In genomic region chr12:110888256-110888991, GRCh38 we compare ENCODE assay signal across 11 cellular contexts. TPM values are rescaled to one million over a fixed set of nuclear protein-coding genes. Genes with fewer than 3 reads are reported as not detected.
DNase-seq lines count a peak whose midpoint lies in the region; ATAC-seq, FAIRE-seq and TF ChIP-seq lines count a peak whose summit lies in the region.
"Had no signal": no experiment of that assay in that cellular context is flagged by ENCODE, and none has a peak within 500 bp of the region (broad histone marks: within the 10 kb centered on the region; RNA-seq: fewer than 3 reads in every experiment).

No MANE protein-coding gene starts in this region.

- ATAC-seq in stimulated activated naive CD8-positive, alpha-beta T cell treated with anti-CD3 and anti-CD28 coated beads, Interleukin-15, amount 100 ng/mL, for 72 hours: no peak
- ATAC-seq in GM19351 (IDR thresholded peaks at IDR 0.05; ENCODE audit: unreplicated experiment): no peak

- H4K20me1 ChIP-seq in keratinocyte (ENCODE audit: control insufficient read depth, extremely low read depth, insufficient read depth, low read length): no peaks in the 10 kb centered on the region

- H3K27me3 ChIP-seq in keratinocyte (ENCODE audit: control insufficient read depth, extremely low read depth, insufficient read depth, low read length): peaks cover 2% of the 10 kb centered on the region

- no peak overlapping the region for H3K4me3 ChIP-seq in keratinocyte (ENCODE audit: control insufficient read depth in 2 of 3, extremely low read depth in 1 of 3, insufficient read depth in 2 of 3, low read depth in 1 of 3, low read length in 3 of 3)

- no peaks in the 10 kb centered on the region for H3K9me3 Mint-ChIP-seq in activated CD4-positive, alpha-beta T cell treated with anti-CD3 and anti-CD28 coated beads, Interleukin-2, amount 10 ng/mL, durations not matched to agents 24 days and 14 days
- no peaks in the 10 kb centered on the region for H3K9me3 Mint-ChIP-seq in stimulated activated naive CD8-positive, alpha-beta T cell treated with anti-CD3 and anti-CD28 coated beads, Interleukin-15, amount 100 ng/mL, for 72 hours

- peak overlapping the region; percentile 87 for H3K4me3 Mint-ChIP-seq in activated CD4-positive, alpha-beta T cell treated with anti-CD3 and anti-CD28 coated beads, Interleukin-2, amount 10 ng/mL, durations not matched to agents 24 days and 14 days
- peak overlapping the region; percentile 85 to 95 for H3K4me3 Mint-ChIP-seq in stimulated activated naive CD8-positive, alpha-beta T cell treated with anti-CD3 and anti-CD28 coated beads, Interleukin-15, amount 100 ng/mL, for 72 hours

- H3K9me1 ChIP-seq in keratinocyte (ENCODE audit: control insufficient read depth, extremely low read depth, insufficient read depth, low read length): no peaks in the 10 kb centered on the region

- peak; percentile 51 for TF ChIP-seq CTCF in RWPE1 (conservative IDR thresholded peaks at IDR 0.05; ENCODE audit: low read depth)
- no peak for TF ChIP-seq CTCF in keratinocyte (optimal IDR thresholded peaks at IDR 0.05 in 1 of 3, IDR thresholded peaks at IDR 0.05 in 1 of 3, conservative IDR thresholded peaks at IDR 0.05 in 1 of 3; ENCODE audit: extremely low read depth in 1 of 3, insufficient read depth in 2 of 3, low read length in 3 of 3)

- POLR2A ChIA-PET in RWPE1 (lab: Yijun Ruan, JAX; ENCODE audit: low non-redundant PET): no interaction called here

- H3K9ac ChIP-seq in keratinocyte (ENCODE audit: control insufficient read depth, extremely low read depth, insufficient read depth, low read length): no peak overlapping the region

- peaks cover 15% of the 10 kb centered on the region for H3K27me3 Mint-ChIP-seq in activated CD4-positive, alpha-beta T cell treated with anti-CD3 and anti-CD28 coated beads, Interleukin-2, amount 10 ng/mL, durations not matched to agents 24 days and 14 days
- H3K27me3 Mint-ChIP-seq in stimulated activated naive CD8-positive, alpha-beta T cell treated with anti-CD3 and anti-CD28 coated beads, Interleukin-15, amount 100 ng/mL, for 72 hours: peaks cover 12% of the 10 kb centered on the region

- dilution Hi-C loops in keratinocyte (cut with MboI; ENCODE audit: extremely low pct_ligation_motif_present, low sequenced_read_pairs): no loop called here

- H3K36me3 Mint-ChIP-seq in activated CD4-positive, alpha-beta T cell treated with anti-CD3 and anti-CD28 coated beads, Interleukin-2, amount 10 ng/mL, durations not matched to agents 24 days and 14 days (ENCODE audit: low read depth): no peaks in the 10 kb centered on the region

- H3K36me3 ChIP-seq in keratinocyte (ENCODE audit: control insufficient read depth in 2 of 2, extremely low read depth in 1 of 2, insufficient read depth in 2 of 2, low read length in 2 of 2): no peaks in the 10 kb centered on the region

- peaks cover 6% of the 10 kb centered on the region for H3K4me1 Mint-ChIP-seq in activated CD4-positive, alpha-beta T cell treated with anti-CD3 and anti-CD28 coated beads, Interleukin-2, amount 10 ng/mL, durations not matched to agents 24 days and 14 days
- peaks cover 16% of the 10 kb centered on the region for H3K4me1 Mint-ChIP-seq in stimulated activated naive CD8-positive, alpha-beta T cell treated with anti-CD3 and anti-CD28 coated beads, Interleukin-15, amount 100 ng/mL, for 72 hours

- peak overlapping the region; percentile 33 for H3K4me2 ChIP-seq in keratinocyte (ENCODE audit: control insufficient read depth, extremely low read depth, insufficient read depth, low read depth, low read length)

- CTCF ChIA-PET in RWPE1 (lab: Yijun Ruan, JAX): interaction anchor here (0.6 to 1.2 kb wide), 18 partner anchors 26 to 424 kb away, joined by 3 to 8 read pairs (median 3); no protein-coding TSS in a partner anchor

- no peak for FAIRE-seq in keratinocyte (lab: Jason Lieb, UNC)
- FAIRE-seq: frontal cortex had no signal

- peaks cover 5% of the 10 kb centered on the region for H3K4me1 ChIP-seq in keratinocyte (ENCODE audit: control insufficient read depth, extremely low read depth, insufficient read depth, low read length)

- H3K27ac Mint-ChIP-seq in activated CD4-positive, alpha-beta T cell treated with anti-CD3 and anti-CD28 coated beads, Interleukin-2, amount 10 ng/mL, durations not matched to agents 24 days and 14 days: no peak overlapping the region
- H3K27ac Mint-ChIP-seq in stimulated activated naive CD8-positive, alpha-beta T cell treated with anti-CD3 and anti-CD28 coated beads, Interleukin-15, amount 100 ng/mL, for 72 hours: peak overlapping the region in 1 of 2 donors; percentile 93

- intact Hi-C loops in activated CD4-positive, alpha-beta T cell treated with anti-CD3 and anti-CD28 coated beads, Interleukin-2, amount 10 ng/mL, durations not matched to agents 24 days and 14 days (cut with micrococcal nuclease): loop anchor here (1.0 to 5.0 kb wide), 5 partner anchors 62 to 424 kb away; no protein-coding TSS in a partner anchor

- no peak for DNase-seq in activated CD4-positive, alpha-beta T cell treated with anti-CD3 and anti-CD28 coated beads, Interleukin-2, amount 10 ng/mL, durations not matched to agents 24 days and 14 days
- DNase-seq in activated CD4-positive, alpha-beta T cell treated with anti-CD3 and anti-CD28 coated beads for 1 hour: no peak
- DNase-seq in RWPE1 (ENCODE audit: low spot score): no peak
- DNase-seq in keratinocyte (ENCODE audit: low read depth, low spot score): no peak
- DNase-seq in stimulated activated naive CD8-positive, alpha-beta T cell treated with anti-CD3 and anti-CD28 coated beads, Interleukin-15, amount 100 ng/mL, for 72 hours: no peak
- DNase-seq in activated effector memory CD4-positive, alpha-beta T cell treated with Interleukin-2 at 50 U/mL for 16 hours: no peak
- DNase-seq in NCI-H1436 (lab: John Stamatoyannopoulos, UW): no peak

- H3K27ac ChIP-seq in RWPE1 (no peak overlapping the region), keratinocyte (ENCODE audit: control insufficient read depth, insufficient read depth, low read length) (no peak overlapping the region)

- H3K9me3 ChIP-seq in keratinocyte (ENCODE audit: control insufficient read depth, low read depth, low read length): no peaks in the 10 kb centered on the region
- H3K9me3 ChIP-seq: SK-N-SH had no signal

- no peak overlapping the region for H2AFZ ChIP-seq in keratinocyte (ENCODE audit: control insufficient read depth, low read length)

- H3K79me2 ChIP-seq in keratinocyte (ENCODE audit: control insufficient read depth, insufficient read depth, low read length): no peaks in the 10 kb centered on the region

RNA-seq across cellular contexts. Expression of gene MYL2, which starts 32.0 kb away (rescaled TPM):
- not detected in 2 replicates for total RNA-seq in activated CD4-positive, alpha-beta T cell treated with anti-CD3 and anti-CD28 coated beads, Interleukin-2, amount 10 ng/mL, durations not matched to agents 24 days and 14 days
- 0.08 to 0.41 TPM in 2 of 3 replicates, not detected in the other for polyA plus RNA-seq in keratinocyte
- not detected for polyA plus RNA-seq in keratinocyte (2011; ENCODE audit: low read depth)
- 0.10 and 0.18 TPM in 2 replicates for polyA plus RNA-seq in keratinocyte (2011; cell fraction: cytosol; rRNA removed)
- not detected in 2 replicates for polyA plus RNA-seq in keratinocyte (2011; cell fraction: nucleus; rRNA removed)
- polyA plus RNA-seq in keratinocyte (2012; ENCODE audit: low replicate concordance): 0.30 and 0.52 TPM in 2 replicates
- not detected in 3 replicates for polyA minus RNA-seq in keratinocyte
- not detected for polyA minus RNA-seq in keratinocyte (2011; cell fraction: cytosol; rRNA and poly(A)+ RNA removed)
- polyA minus RNA-seq in keratinocyte (2011; cell fraction: nucleus; rRNA and poly(A)+ RNA removed): not detected in 2 replicates
- total RNA-seq: frontal cortex, temporal lobe had no signal
- polyA plus RNA-seq: SK-N-SH had no signal

RNA-seq across cellular contexts. Expression of gene CCDC63, which starts 41.6 kb away (rescaled TPM):
- not detected in 2 replicates for total RNA-seq in activated CD4-positive, alpha-beta T cell treated with anti-CD3 and anti-CD28 coated beads, Interleukin-2, amount 10 ng/mL, durations not matched to agents 24 days and 14 days
- not detected in 3 replicates for polyA plus RNA-seq in keratinocyte
- 1.00 TPM for polyA plus RNA-seq in keratinocyte (2011; ENCODE audit: low read depth)
- polyA plus RNA-seq in keratinocyte (2011; cell fraction: cytosol; rRNA removed): 0.04 TPM in 1 of 2 replicates, not detected in the other
- polyA plus RNA-seq in keratinocyte (2011; cell fraction: nucleus; rRNA removed): 0.11 TPM in 1 of 2 replicates, not detected in the other
- 0.20 TPM in 1 of 2 replicates, not detected in the other for polyA plus RNA-seq in keratinocyte (2012; ENCODE audit: low replicate concordance)
- polyA minus RNA-seq in keratinocyte: not detected in 3 replicates
- not detected for polyA minus RNA-seq in keratinocyte (2011; cell fraction: cytosol; rRNA and poly(A)+ RNA removed)
- not detected in 2 replicates for polyA minus RNA-seq in keratinocyte (2011; cell fraction: nucleus; rRNA and poly(A)+ RNA removed)
- total RNA-seq: frontal cortex, temporal lobe had no signal
- polyA plus RNA-seq: SK-N-SH had no signal
